In the genomic region with DNA sequence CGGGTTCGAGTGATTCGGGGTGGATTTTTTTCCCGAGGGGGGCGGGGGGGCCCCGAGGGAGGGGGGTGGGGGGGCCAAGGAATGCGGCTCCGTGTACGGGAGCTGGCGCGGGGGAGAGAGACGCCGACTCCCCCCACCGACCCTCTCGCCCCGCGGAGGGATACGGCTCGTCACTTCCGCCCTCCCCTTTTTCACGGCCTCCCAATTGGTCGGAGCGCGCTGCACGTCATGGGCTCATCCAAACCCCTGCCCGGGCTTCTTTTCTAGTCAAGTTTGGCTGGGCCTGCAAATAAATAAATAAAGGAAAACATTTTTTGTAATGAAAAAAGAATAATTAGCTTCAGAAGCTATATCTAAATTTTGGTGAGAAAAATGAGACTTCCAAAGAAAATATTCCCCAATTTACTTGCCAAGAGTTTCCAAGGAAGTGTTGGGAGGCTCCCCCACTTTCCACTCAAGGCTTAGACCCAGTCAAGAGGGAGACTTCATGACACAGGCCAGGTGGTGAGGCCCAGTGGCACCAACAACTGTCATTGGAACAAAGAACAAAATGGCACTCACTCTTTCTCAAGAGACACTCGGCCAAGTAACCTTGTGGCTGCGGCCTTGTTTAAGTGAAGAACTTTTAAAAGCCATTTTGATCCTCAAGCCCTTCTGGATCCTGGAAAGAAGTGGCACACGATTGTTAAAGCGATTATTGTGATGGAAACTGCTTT, we compare ENCODE assay signal across 8 cellular contexts. TPM values are rescaled to one million over a fixed set of nuclear protein-coding genes. Genes with fewer than 3 reads are reported as not detected.
DNase-seq lines count a peak whose midpoint lies in the region; ATAC-seq and TF ChIP-seq lines count a peak whose summit lies in the region.

A gene with protein sequence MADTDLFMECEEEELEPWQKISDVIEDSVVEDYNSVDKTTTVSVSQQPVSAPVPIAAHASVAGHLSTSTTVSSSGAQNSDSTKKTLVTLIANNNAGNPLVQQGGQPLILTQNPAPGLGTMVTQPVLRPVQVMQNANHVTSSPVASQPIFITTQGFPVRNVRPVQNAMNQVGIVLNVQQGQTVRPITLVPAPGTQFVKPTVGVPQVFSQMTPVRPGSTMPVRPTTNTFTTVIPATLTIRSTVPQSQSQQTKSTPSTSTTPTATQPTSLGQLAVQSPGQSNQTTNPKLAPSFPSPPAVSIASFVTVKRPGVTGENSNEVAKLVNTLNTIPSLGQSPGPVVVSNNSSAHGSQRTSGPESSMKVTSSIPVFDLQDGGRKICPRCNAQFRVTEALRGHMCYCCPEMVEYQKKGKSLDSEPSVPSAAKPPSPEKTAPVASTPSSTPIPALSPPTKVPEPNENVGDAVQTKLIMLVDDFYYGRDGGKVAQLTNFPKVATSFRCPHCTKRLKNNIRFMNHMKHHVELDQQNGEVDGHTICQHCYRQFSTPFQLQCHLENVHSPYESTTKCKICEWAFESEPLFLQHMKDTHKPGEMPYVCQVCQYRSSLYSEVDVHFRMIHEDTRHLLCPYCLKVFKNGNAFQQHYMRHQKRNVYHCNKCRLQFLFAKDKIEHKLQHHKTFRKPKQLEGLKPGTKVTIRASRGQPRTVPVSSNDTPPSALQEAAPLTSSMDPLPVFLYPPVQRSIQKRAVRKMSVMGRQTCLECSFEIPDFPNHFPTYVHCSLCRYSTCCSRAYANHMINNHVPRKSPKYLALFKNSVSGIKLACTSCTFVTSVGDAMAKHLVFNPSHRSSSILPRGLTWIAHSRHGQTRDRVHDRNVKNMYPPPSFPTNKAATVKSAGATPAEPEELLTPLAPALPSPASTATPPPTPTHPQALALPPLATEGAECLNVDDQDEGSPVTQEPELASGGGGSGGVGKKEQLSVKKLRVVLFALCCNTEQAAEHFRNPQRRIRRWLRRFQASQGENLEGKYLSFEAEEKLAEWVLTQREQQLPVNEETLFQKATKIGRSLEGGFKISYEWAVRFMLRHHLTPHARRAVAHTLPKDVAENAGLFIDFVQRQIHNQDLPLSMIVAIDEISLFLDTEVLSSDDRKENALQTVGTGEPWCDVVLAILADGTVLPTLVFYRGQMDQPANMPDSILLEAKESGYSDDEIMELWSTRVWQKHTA (N-terminal part only) (minus strand): TSS at position 164 of the 716 bp plus-strand sequence. CDS start 17,290 bp downstream, outside the sequence.

- TF ChIP-seq CTCF in heart right ventricle (IDR thresholded peaks at IDR 0.05), result no peak
- TF ChIP-seq CTCF in type B pancreatic cell (conservative IDR thresholded peaks at IDR 0.05), result no peak

- 12 to 14% methylated on average over 27 to 30 of the region's 30 CpGs for WGBS in heart right ventricle, 2 donors

- peak; percentile 96 for DNase-seq in NCI-H1694 treated with DMSO at 0.1 percent for 48 hours (lab: John Stamatoyannopoulos, UW)
- DNase-seq in amniotic epithelial cell (ENCODE audit: low read depth), result peak; percentile 98
- DNase-seq in heart right ventricle, result peak; percentile 97 to 99
- DNase-seq in posterior cingulate gyrus, result peak; percentile 93 to 99 (median 96)
- DNase-seq in type B pancreatic cell (ENCODE audit: extremely low spot score, unreplicated experiment), result peak; percentile 96

- peak within 1 kb of the TSS; percentile 100 for H3K4me3 ChIP-seq in GM08714 (ENCODE audit: low read length)
- H3K4me3 ChIP-seq in heart right ventricle, result peak within 1 kb of the TSS; percentile 54 to 84 (median 74)

- intact Hi-C loops in heart right ventricle (cut with DNase I), result loop anchor here in 5 of 10 donors (1.0 to 10.0 kb wide), 3 partner anchors 13 to 375 kb away; a partner anchor contains a TSS
- intact Hi-C loops in posterior cingulate gyrus (cut with DNase I), result loop anchor here (1.0 kb wide), 2 partner anchors 14 to 52 kb away; a partner anchor contains a TSS

- H3K36me3 Mint-ChIP-seq in T-helper 1 cell treated with Interleukin-12 subunit alpha and Interleukin-12 subunit beta and Interleukin-4 antibody, amounts not matched to agents 30 μg/mL and 1 μg/mL, for 36 hours (ENCODE audit: low read depth), result peaks cover 2% of the 10 kb centered on the region
- H3K36me3 Mint-ChIP-seq in type B pancreatic cell, result no peaks in the 10 kb centered on the region

- H3K4me1 Mint-ChIP-seq in T-helper 1 cell treated with Interleukin-12 subunit alpha and Interleukin-12 subunit beta and Interleukin-4 antibody, amounts not matched to agents 30 μg/mL and 1 μg/mL, for 36 hours (ENCODE audit: low read depth), result peaks cover 15% of the 10 kb centered on the region
- peaks cover 17% of the 10 kb centered on the region for H3K4me1 Mint-ChIP-seq in type B pancreatic cell (ENCODE audit: unreplicated experiment)

- peaks cover 0 to 3% (median 0%) of the 10 kb centered on the region in 9 donors for H3K36me3 ChIP-seq in heart right ventricle

- peak within 1 kb of the TSS; percentile 93 to 99 (median 96) for H3K27ac ChIP-seq in heart right ventricle

- peaks cover 9 to 40% (median 32%) of the 10 kb centered on the region in 9 donors for H3K4me1 ChIP-seq in heart right ventricle

- H3K27ac Mint-ChIP-seq in T-helper 1 cell treated with Interleukin-12 subunit alpha and Interleukin-12 subunit beta and Interleukin-4 antibody, amounts not matched to agents 30 μg/mL and 1 μg/mL, for 36 hours, result peak within 1 kb of the TSS; percentile 91
- H3K27ac Mint-ChIP-seq in type B pancreatic cell, result peak within 1 kb of the TSS; percentile 94

- H3K9me3 ChIP-seq in heart right ventricle, result no peaks in the 10 kb centered on the region

- peak within 1 kb of the TSS; percentile 91 for H3K4me3 Mint-ChIP-seq in T-helper 1 cell treated with Interleukin-12 subunit alpha and Interleukin-12 subunit beta and Interleukin-4 antibody, amounts not matched to agents 30 μg/mL and 1 μg/mL, for 36 hours
- H3K4me3 Mint-ChIP-seq in type B pancreatic cell, result peak within 1 kb of the TSS; percentile 91

- H3K27me3 Mint-ChIP-seq in T-helper 1 cell treated with Interleukin-12 subunit alpha and Interleukin-12 subunit beta and Interleukin-4 antibody, amounts not matched to agents 30 μg/mL and 1 μg/mL, for 36 hours (ENCODE audit: low read depth), result peaks cover 14% of the 10 kb centered on the region
- H3K27me3 Mint-ChIP-seq in type B pancreatic cell, result peaks cover 21% of the 10 kb centered on the region

- no peaks in the 10 kb centered on the region for H3K9me3 Mint-ChIP-seq in T-helper 1 cell treated with Interleukin-12 subunit alpha and Interleukin-12 subunit beta and Interleukin-4 antibody, amounts not matched to agents 30 μg/mL and 1 μg/mL, for 36 hours
- H3K9me3 Mint-ChIP-seq in type B pancreatic cell, result no peaks in the 10 kb centered on the region

- ATAC-seq in HG02840 (IDR thresholded peaks at IDR 0.05; ENCODE audit: low FRiP score, unreplicated experiment) (peak; percentile 70), heart right ventricle (peak; percentile 94 to 99 (median 97))

- peaks cover 0 to 7% (median 0%) of the 10 kb centered on the region in 7 donors for H3K27me3 ChIP-seq in heart right ventricle

RNA-seq across cellular contexts. Expression of the gene that starts here (rescaled TPM):
- total RNA-seq in heart right ventricle (10 to 100 TPM; 36.7 to 58.6 (median 48.9) TPM), type B pancreatic cell (ENCODE audit: low replicate concordance) (73.1 and 126 TPM in 2 replicates)
- 10 to 100 TPM in 1 of 2 donors, 1 to 10 TPM in 1; 8.2 to 34.7 TPM for polyA plus RNA-seq in heart right ventricle

Comparison
In these comparisons a context has a peak if more than half of its experiments do, and no peak if none do; other contexts are left out.
1. Peak in every context shown above with its lines: DNase-seq, ATAC-seq, H3K4me3 ChIP-seq and H3K27ac ChIP-seq.